ENCODE assay signal across 10 cellular contexts in the genomic region with DNA sequence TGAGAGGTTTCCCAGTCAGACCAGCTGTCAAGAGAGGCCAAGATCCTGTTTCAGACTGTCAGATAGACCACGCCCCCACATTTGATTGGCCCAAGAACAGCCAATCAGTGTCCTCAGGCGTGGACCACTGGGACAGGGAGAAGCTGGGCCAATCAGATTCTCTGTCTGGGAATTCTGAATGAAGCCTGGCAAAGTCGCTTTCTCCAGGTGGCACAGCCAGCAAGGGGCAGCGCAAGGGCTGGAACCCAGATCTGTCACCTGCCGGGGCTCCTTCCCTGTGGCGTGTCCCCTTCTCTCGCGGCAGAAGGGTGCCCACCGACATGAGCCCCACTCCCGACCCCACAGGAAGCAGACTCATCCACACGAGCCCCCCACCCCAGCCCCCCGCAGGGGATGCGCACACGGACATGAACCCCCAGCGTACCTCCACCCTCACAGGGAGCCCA. TPM values are rescaled to one million over a fixed set of nuclear protein-coding genes. Genes with fewer than 3 reads are reported as not detected.
A peak's percentile ranks its signal among the peaks of the same experiment; 100 is the strongest.
DNase-seq lines count a peak whose midpoint lies in the region; ATAC-seq, FAIRE-seq and TF ChIP-seq lines count a peak whose summit lies in the region.
"Had no signal": no experiment of that assay in that cellular context is flagged by ENCODE, and none has a peak within 500 bp of the region (broad histone marks: within the 10 kb centered on the region; RNA-seq: fewer than 3 reads in every experiment).

No MANE protein-coding gene starts in this region.

- no peaks in the 10 kb centered on the region for H3K36me3 ChIP-seq in small intestine (ENCODE audit: control insufficient read depth in 2 of 2, insufficient read depth in 2 of 2, low read length in 2 of 2)
- H3K36me3 ChIP-seq in CD8-positive, alpha-beta T cell (ENCODE audit: insufficient read depth, low read length): no peaks in the 10 kb centered on the region
- H3K36me3 ChIP-seq: ovary had no signal

- POLR2A ChIA-PET in CD8-positive, alpha-beta T cell (lab: Charles Lee): no interaction called here

- no peak for FAIRE-seq in small intestine (lab: Jason Lieb, UNC)

- no peaks in the 10 kb centered on the region for H3K9me3 ChIP-seq in small intestine (ENCODE audit: control insufficient read depth, low read depth)
- H3K9me3 ChIP-seq in CD8-positive, alpha-beta T cell (ENCODE audit: low read length): no peaks in the 10 kb centered on the region
- H3K9me3 ChIP-seq: ovary had no signal

- H3K4me3 ChIP-seq in small intestine (ENCODE audit: low read depth in 1 of 2, low read length in 2 of 2): no peak overlapping the region
- H3K4me3 ChIP-seq in CD8-positive, alpha-beta T cell (ENCODE audit: low read depth, low read length): no peak overlapping the region
- H3K4me3 ChIP-seq: ovary had no signal

- H3K27ac Mint-ChIP-seq in CD8-positive, alpha-beta T cell: no peak overlapping the region
- H3K27ac Mint-ChIP-seq: IgD-negative memory B cell had no signal

- 67 to 75% (median 74%) methylated on average over 13 to 15 of the region's 15 CpGs for WGBS in small intestine, 3 donors

- no peak for ATAC-seq in CD8-positive, alpha-beta T cell
- ATAC-seq in HG02798 (IDR thresholded peaks at IDR 0.05; ENCODE audit: poor library complexity, unreplicated experiment): no peak

- DNase-seq in SIG-M5 treated with dmso at 0.1 percent for 504 hours (lab: John Stamatoyannopoulos, UW; ENCODE audit: unreplicated experiment) (peak; percentile 51), SIG-M5 (lab: John Stamatoyannopoulos, UW) (no peak), NCI-H510A (lab: John Stamatoyannopoulos, UW) (peak; percentile 88), ecto neural progenitor cell (ENCODE audit: low spot score) (peak; percentile 76), small intestine (peak; percentile 26), occipital lobe (lab: John Stamatoyannopoulos, UW) (no peak)
- DNase-seq in CD8-positive, alpha-beta T cell: no peak

- TF ChIP-seq CTCF in CD8-positive, alpha-beta T cell (IDR thresholded peaks at IDR 0.05): no peak

- no peak overlapping the region for H3K27ac ChIP-seq in small intestine (ENCODE audit: low read depth in 1 of 2, low read length in 1 of 2)
- H3K27ac ChIP-seq in CD8-positive, alpha-beta T cell (ENCODE audit: low read depth, low read length): no peak overlapping the region
- H3K27ac ChIP-seq: ovary had no signal

- intact Hi-C loops in CD8-positive, alpha-beta T cell (cut with DNase I, micrococcal nuclease): no loop called here

- peaks cover 2% of the 10 kb centered on the region for H3K4me1 Mint-ChIP-seq in CD8-positive, alpha-beta T cell (ENCODE audit: low read depth)

- CTCF ChIA-PET in CD8-positive, alpha-beta T cell (lab: Charles Lee): interaction anchor here (1.5 to 1.6 kb wide), 2 partner anchors 14 to 198 kb away, joined by 4 read pairs; no protein-coding TSS in a partner anchor

- no peaks in the 10 kb centered on the region for H3K4me1 ChIP-seq in small intestine (ENCODE audit: control insufficient read depth in 2 of 2, insufficient read depth in 1 of 2, low read depth in 1 of 2, low read length in 1 of 2)
- H3K4me1 ChIP-seq in CD8-positive, alpha-beta T cell (ENCODE audit: insufficient read depth, low read length): no peaks in the 10 kb centered on the region

- no peaks in the 10 kb centered on the region for H3K27me3 ChIP-seq in small intestine (ENCODE audit: control insufficient read depth in 2 of 2, insufficient read depth in 2 of 2, low read length in 2 of 2)
- H3K27me3 ChIP-seq in CD8-positive, alpha-beta T cell (ENCODE audit: insufficient read depth, low read length): no peaks in the 10 kb centered on the region
- H3K27me3 ChIP-seq: ovary had no signal

- H3K36me3 Mint-ChIP-seq in CD8-positive, alpha-beta T cell: no peaks in the 10 kb centered on the region
- H3K36me3 Mint-ChIP-seq: IgD-negative memory B cell had no signal

- H3K27me3 Mint-ChIP-seq in CD8-positive, alpha-beta T cell (ENCODE audit: low read depth): no peaks in the 10 kb centered on the region

- no peaks in the 10 kb centered on the region for H3K9me3 Mint-ChIP-seq in CD8-positive, alpha-beta T cell
- H3K9me3 Mint-ChIP-seq: IgD-negative memory B cell had no signal

- no peak overlapping the region for H3K4me3 Mint-ChIP-seq in CD8-positive, alpha-beta T cell

RNA-seq across cellular contexts. Expression of a gene that starts 6.3 kb away (rescaled TPM):
- polyA plus RNA-seq in small intestine: under 1 TPM in 2 of 3 donors, not detected in 1; 0.51 to 0.54 TPM
- 10 to 100 TPM; 10.2 to 11.4 TPM for total RNA-seq in CD8-positive, alpha-beta T cell
- 2.5 TPM for total RNA-seq in occipital lobe

Comparison
In these comparisons a context has a peak if more than half of its experiments do, and no peak if none do; other contexts are left out.
1. DNase-seq: peak in SIG-M5 treated with dmso at 0.1 percent for 504 hours (single experiment), NCI-H510A (single experiment), ecto neural progenitor cell (single experiment) and small intestine (single experiment); none in SIG-M5 (single experiment), CD8-positive, alpha-beta T cell (0 of 7) and occipital lobe (single experiment).